ENCODE assay signal across 13 cellular contexts in the genomic region with DNA sequence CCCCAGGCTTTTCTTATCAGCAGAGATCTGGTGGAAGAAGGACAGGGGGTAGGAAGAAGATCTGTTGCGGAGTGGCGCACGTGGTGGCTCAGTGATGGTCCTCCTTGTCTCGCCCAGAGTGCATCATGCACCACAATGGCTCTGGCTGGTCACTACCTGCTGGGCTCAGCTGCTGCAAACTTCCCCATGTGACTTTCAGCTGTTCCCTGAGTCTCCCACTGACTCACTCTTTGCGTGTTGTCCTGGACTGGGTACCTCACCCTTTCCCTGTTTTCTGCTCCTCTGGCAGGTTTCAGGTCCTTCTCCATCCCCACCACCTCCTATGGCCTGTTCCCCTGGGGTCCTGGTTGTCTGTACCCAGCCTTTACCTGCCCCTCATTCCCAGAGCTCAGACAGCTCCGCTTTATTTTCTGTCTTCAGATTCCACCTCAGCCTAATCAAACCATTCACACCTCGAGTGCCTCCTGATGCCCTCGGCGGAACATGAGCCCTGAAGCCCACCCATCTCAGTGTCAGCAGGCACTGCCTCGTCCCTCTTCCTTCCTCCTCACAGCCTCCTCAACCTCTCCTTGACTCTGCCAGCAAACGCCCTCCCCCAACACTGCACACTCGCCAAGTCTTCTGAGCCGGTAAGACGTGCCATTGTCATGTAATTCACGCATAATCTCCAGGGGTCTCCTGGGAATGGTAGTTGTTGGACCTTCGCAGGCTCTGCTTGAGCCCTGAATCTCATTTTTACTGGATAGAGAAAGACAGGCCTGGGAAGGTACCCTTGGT. TPM values are rescaled to one million over a fixed set of nuclear protein-coding genes. Genes with fewer than 3 reads are reported as not detected.
DNase-seq lines count a peak whose midpoint lies in the region; ATAC-seq and TF ChIP-seq lines count a peak whose summit lies in the region.
"Had no signal": no experiment of that assay in that cellular context is flagged by ENCODE, and none has a peak within 500 bp of the region (broad histone marks: within the 10 kb centered on the region; RNA-seq: fewer than 3 reads in every experiment).

No MANE protein-coding gene starts in this region.

- H3K4ac ChIP-seq in mesendoderm (ENCODE audit: low read depth, low read length): no peak overlapping the region

- no peak overlapping the region for H3K18ac ChIP-seq in mesendoderm (ENCODE audit: low read length)

- H3K4me1 ChIP-seq in mesendoderm (ENCODE audit: control insufficient read depth, low read depth, low read length) (no peaks in the 10 kb centered on the region), testis (peaks cover 15% of the 10 kb centered on the region)

- no peak overlapping the region for H3K56ac ChIP-seq in mesendoderm (ENCODE audit: low read length)

- no peak overlapping the region for H2BK120ac ChIP-seq in mesendoderm (ENCODE audit: low read depth, low read length)

- H3K36me3 ChIP-seq in mesendoderm (ENCODE audit: control insufficient read depth, insufficient read depth, low read length): no peaks in the 10 kb centered on the region
- H3K36me3 ChIP-seq in testis (ENCODE audit: low read depth, missing control alignments): no peaks in the 10 kb centered on the region

- DNase-seq in NCI-H82 (lab: John Stamatoyannopoulos, UW) (peak; percentile 67), epithelial cell of esophagus (ENCODE audit: low read depth) (peak; percentile 50), mesendoderm (peak; percentile 49), testis (peak; percentile 16), T1000 (lab: John Stamatoyannopoulos, UW) (no peak)
- no peak for DNase-seq in stimulated activated CD4-positive, alpha-beta T cell treated with anti-CD3 and anti-CD28 coated beads, Interleukin-4, amount 100 ng/mL, for 4 hours
- DNase-seq: DMS153, KG1, NCI-H2227 treated with DMSO at 0.1 percent for 48 hours had no signal

- H4K8ac ChIP-seq in mesendoderm (ENCODE audit: low read depth, low read length): no peak overlapping the region

- H3K4me3 ChIP-seq in epithelial cell of esophagus (ENCODE audit: low read length): no peak overlapping the region
- H3K4me3 ChIP-seq in mesendoderm (ENCODE audit: low read length): no peak overlapping the region
- peak overlapping the region in 1 of 2 donors; percentile 58 for H3K4me3 ChIP-seq in testis

- no peak overlapping the region for H3K23ac ChIP-seq in mesendoderm (ENCODE audit: low read length)

- no peak overlapping the region for H4K5ac ChIP-seq in mesendoderm (ENCODE audit: low read length)

- H3K4me2 ChIP-seq in mesendoderm (ENCODE audit: low read length): no peak overlapping the region

- TF ChIP-seq CTCF in epithelial cell of esophagus (IDR thresholded peaks at IDR 0.05; ENCODE audit: insufficient read depth, low read depth, low read length, missing control alignments): no peak
- no peak for TF ChIP-seq CTCF in testis (IDR thresholded peaks at IDR 0.05)

- ATAC-seq in HG03442 (IDR thresholded peaks at IDR 0.05; ENCODE audit: unreplicated experiment): no peak
- ATAC-seq in HG03457 (IDR thresholded peaks at IDR 0.05; ENCODE audit: unreplicated experiment): no peak

- H3K27me3 ChIP-seq in mesendoderm (ENCODE audit: insufficient read depth, low read length, poor library complexity): no peaks in the 10 kb centered on the region
- no peaks in the 10 kb centered on the region for H3K27me3 ChIP-seq in testis

- no CpG with 5 or more reads among the region's 16 CpGs for WGBS in mesendoderm (ENCODE audit: extremely low coverage, insufficient coverage, low lambda C conversion rate)
- WGBS in testis, 2 donors: 69 to 70% methylated on average over 16 of the region's 16 CpGs

- H3K79me2 ChIP-seq in mesendoderm (ENCODE audit: control insufficient read depth, insufficient read depth, low read length): no peaks in the 10 kb centered on the region

- H3K9me3 ChIP-seq in testis: no peaks in the 10 kb centered on the region

- TF ChIP-seq POLR2A in testis (IDR thresholded peaks at IDR 0.05): no peak

- H3K79me1 ChIP-seq in mesendoderm (ENCODE audit: low read length): no peaks in the 10 kb centered on the region

- H2AK5ac ChIP-seq in mesendoderm (ENCODE audit: low read length): no peak overlapping the region

- no peak overlapping the region for H3K9ac ChIP-seq in mesendoderm (ENCODE audit: low read length)

- intact Hi-C loops in testis (cut with DNase I; ENCODE audit: low total_unique reads): loop anchor here (10.0 kb wide), 1 partner anchor 146 kb away; the partner anchor contains the start of genes C12orf57 and RNU7-1

- no peak overlapping the region for H2BK15ac ChIP-seq in mesendoderm (replicated peaks; ENCODE audit: low read depth)

- H2BK5ac ChIP-seq in mesendoderm (ENCODE audit: low read length): no peak overlapping the region

- H3K27ac ChIP-seq in mesendoderm (ENCODE audit: low read depth, low read length) (no peak overlapping the region), testis (peak overlapping the region; percentile 61 to 79)

RNA-seq across cellular contexts. Expression of gene C1R, which starts 1.8 kb away (rescaled TPM):
- polyA plus RNA-seq in mesendoderm (2013, experiment 1 of 2): 1.2 TPM
- 1.1 TPM for polyA plus RNA-seq in mesendoderm (2013, experiment 2 of 2)
- 100 to 1,000 TPM in 1 of 2 donors, 10 to 100 TPM in 1; 51.4 to 174 TPM for total RNA-seq in testis
- polyA plus RNA-seq in testis (ENCODE audit: insufficient read depth, low read depth, low replicate concordance): 330 TPM

RNA-seq across cellular contexts. Expression of gene C1RL, which starts 18.6 kb away (rescaled TPM):
- polyA plus RNA-seq in mesendoderm (2013, experiment 1 of 2): 4.2 TPM
- polyA plus RNA-seq in mesendoderm (2013, experiment 2 of 2): 4.1 TPM
- total RNA-seq in testis: 10 to 100 TPM; 23.9 to 31.8 TPM
- polyA plus RNA-seq in testis (ENCODE audit: insufficient read depth, low read depth, low replicate concordance): 19.8 TPM

RNA-seq across cellular contexts. Expression of gene C1S, which starts 29.9 kb away (rescaled TPM):
- polyA plus RNA-seq in mesendoderm (2013, experiment 1 of 2): 4.0 TPM
- polyA plus RNA-seq in mesendoderm (2013, experiment 2 of 2): 3.6 TPM
- 100 to 1,000 TPM in 1 of 2 donors, 10 to 100 TPM in 1; 86.1 to 190 TPM for total RNA-seq in testis
- polyA plus RNA-seq in testis (ENCODE audit: insufficient read depth, low read depth, low replicate concordance): 271 TPM

RNA-seq across cellular contexts. Expression of gene RBP5, which starts 38.3 kb away (rescaled TPM):
- polyA plus RNA-seq in mesendoderm (2013, experiment 1 of 2): 8.6 TPM
- 7.7 TPM for polyA plus RNA-seq in mesendoderm (2013, experiment 2 of 2)
- 1 to 10 TPM; 1.1 to 4.0 TPM for total RNA-seq in testis
- 11.8 TPM for polyA plus RNA-seq in testis (ENCODE audit: insufficient read depth, low read depth, low replicate concordance)
- total RNA-seq: activated T-helper 1 cell treated with anti-CD3 and anti-CD28 coated beads, Interleukin-12 subunit alpha, Interleukin-12 subunit beta, Interleukin-2, Interleukin-4 antibody, amounts not matched to agents 30 ng/mL and 10 ng/mL and 1 ng/mL, durations not matched to agents 14 hours and 24 hours and 36 hours; RPMI7951 had no signal

RNA-seq across cellular contexts. Expression of gene CLSTN3, which starts 39.8 kb away (rescaled TPM):
- 28.3 TPM for polyA plus RNA-seq in mesendoderm (2013, experiment 1 of 2)
- polyA plus RNA-seq in mesendoderm (2013, experiment 2 of 2): 26.1 TPM
- 10 to 100 TPM; 18.8 to 22.7 TPM for total RNA-seq in testis
- 19.9 TPM for polyA plus RNA-seq in testis (ENCODE audit: insufficient read depth, low read depth, low replicate concordance)

Comparison
In these comparisons a context has a peak if more than half of its experiments do, and no peak if none do; other contexts are left out.
1. DNase-seq: peak in NCI-H82 (single experiment), epithelial cell of esophagus (single experiment), mesendoderm (single experiment) and testis (single experiment); none in stimulated activated CD4-positive, alpha-beta T cell treated with anti-CD3 and anti-CD28 coated beads, Interleukin-4, amount 100 ng/mL, for 4 hours (0 of 2) and T1000 (single experiment).